9 cellular contexts compared by ENCODE assay signal in genomic region chr1:152870831-152871730, GRCh38. TPM values are rescaled to one million over a fixed set of nuclear protein-coding genes. Genes with fewer than 3 reads are reported as not detected.
A peak's percentile ranks its signal among the peaks of the same experiment; 100 is the strongest.
DNase-seq lines count a peak whose midpoint lies in the region; ATAC-seq and TF ChIP-seq lines count a peak whose summit lies in the region.
"Had no signal": no experiment of that assay in that cellular context is flagged by ENCODE, and none has a peak within 500 bp of the region (broad histone marks: within the 10 kb centered on the region; RNA-seq: fewer than 3 reads in every experiment).

No MANE protein-coding gene starts in this region.

- H3K27me3 ChIP-seq in right lobe of liver, result no peaks in the 10 kb centered on the region

- no peaks in the 10 kb centered on the region for H3K4me1 ChIP-seq in right lobe of liver

- 36% methylated on average over 13 of the region's 17 CpGs for WGBS in right lobe of liver (ENCODE audit: insufficient coverage, low coverage, low lambda C conversion rate, missing lambda C conversion rate)

- H3K27ac ChIP-seq in VCaP (no peak overlapping the region), right lobe of liver (no peak overlapping the region)
- H3K27ac ChIP-seq: SK-N-MC had no signal

- no peaks in the 10 kb centered on the region for H3K36me3 ChIP-seq in right lobe of liver

- intact Hi-C loops in right lobe of liver (cut with DNase I) (no loop called here), posterior vena cava (cut with DNase I) (no loop called here)

- H3K9me3 ChIP-seq in right lobe of liver, result no peaks in the 10 kb centered on the region

- no peak for TF ChIP-seq POLR2A in right lobe of liver (IDR thresholded peaks at IDR 0.05)

- H3K4me3 ChIP-seq in right lobe of liver, result no peak overlapping the region
- H3K4me3 ChIP-seq: SK-N-MC had no signal

- TF ChIP-seq CTCF in VCaP (conservative IDR thresholded peaks at IDR 0.05), result peak; percentile 94
- TF ChIP-seq CTCF in right lobe of liver (IDR thresholded peaks at IDR 0.05), result peak; percentile 41 to 57 (median 50)

- ATAC-seq in right lobe of liver (peak; percentile 82 to 88 (median 84)), HG02852 (IDR thresholded peaks at IDR 0.05; ENCODE audit: unreplicated experiment) (no peak)

- peak; percentile 39 for DNase-seq in ELF-1 (ENCODE audit: low read depth, low spot score)
- peak; percentile 26 for DNase-seq in HuH-7 (ENCODE audit: low spot score)
- peak in 1 of 3 donors; percentile 52 for DNase-seq in right lobe of liver
- DNase-seq in occipital lobe (lab: John Stamatoyannopoulos, UW), result no peak
- DNase-seq in posterior vena cava (ENCODE audit: low spot score), result no peak
- no peak for DNase-seq in NCI-H1092 (lab: John Stamatoyannopoulos, UW)

RNA-seq across cellular contexts. Expression of gene SMCP, which starts 7.0 kb away (rescaled TPM):
- total RNA-seq in right lobe of liver (not detected), occipital lobe (not detected), posterior vena cava (not detected)

RNA-seq across cellular contexts. Expression of gene LCE7A, which starts 11.3 kb away (rescaled TPM):
- total RNA-seq in right lobe of liver (not detected), occipital lobe (not detected), posterior vena cava (not detected)

RNA-seq across cellular contexts. Expression of gene LCE6A, which starts 28.4 kb away (rescaled TPM):
- not detected for total RNA-seq in right lobe of liver
- not detected for total RNA-seq in occipital lobe
- total RNA-seq in posterior vena cava, result not detected

RNA-seq across cellular contexts. Expression of gene IVL, which starts 37.3 kb away (rescaled TPM):
- not detected for total RNA-seq in right lobe of liver
- not detected for total RNA-seq in occipital lobe
- not detected for total RNA-seq in posterior vena cava

RNA-seq across cellular contexts. Expression of gene LCE1A, which starts 43.8 kb away (rescaled TPM):
- total RNA-seq in right lobe of liver (not detected), occipital lobe (not detected), posterior vena cava (not detected)

Comparison
In these comparisons a context has a peak if more than half of its experiments do, and no peak if none do; other contexts are left out.
1. DNase-seq: peak in ELF-1 (single experiment) and HuH-7 (single experiment); none in occipital lobe (single experiment), posterior vena cava (single experiment) and NCI-H1092 (single experiment).